In the genomic region with DNA sequence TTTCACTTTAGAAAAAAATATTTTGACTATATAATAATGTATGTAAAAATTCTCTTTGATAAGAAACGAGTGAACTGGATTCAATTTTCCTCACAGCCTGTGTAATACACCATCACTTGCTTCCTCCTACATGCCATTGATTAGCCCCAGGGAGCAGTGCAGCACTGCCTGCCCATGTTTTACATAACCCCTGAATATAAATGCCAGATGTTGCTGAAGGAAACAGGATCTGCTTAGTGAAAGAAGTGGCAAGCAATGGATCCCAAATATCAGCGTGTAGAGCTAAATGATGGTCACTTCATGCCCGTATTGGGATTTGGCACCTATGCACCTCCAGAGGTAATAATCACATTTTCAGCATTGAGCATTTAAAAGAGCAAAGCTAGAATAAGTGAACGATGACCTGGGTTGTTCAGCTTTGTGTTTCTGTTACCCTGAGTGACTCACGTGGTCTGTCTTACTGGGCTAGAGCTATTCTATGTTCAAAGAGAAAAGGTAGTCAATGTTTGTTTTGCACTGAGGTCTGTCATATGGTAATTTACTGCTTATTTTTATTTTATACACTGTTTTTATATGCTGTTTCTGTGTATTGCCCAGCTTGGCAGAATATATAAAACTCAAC, we compare ENCODE assay signal across 28 cellular contexts. TPM values are rescaled to one million over a fixed set of nuclear protein-coding genes. Genes with fewer than 3 reads are reported as not detected.
DNase-seq lines count a peak whose midpoint lies in the region; ATAC-seq and TF ChIP-seq lines count a peak whose summit lies in the region.
"Had no signal": no experiment of that assay in that cellular context is flagged by ENCODE, and none has a peak within 500 bp of the region (broad histone marks: within the 10 kb centered on the region; RNA-seq: fewer than 3 reads in every experiment).

Gene AKR1C4 (plus strand): TSS at position 225 of the 622 bp plus-strand sequence. CDS start 31 bp downstream, at position 256.

- peak within 1 kb of the TSS in 3 of 5 donors; percentile 17 to 45 (median 35) for H3K27ac ChIP-seq in stomach
- H3K27ac ChIP-seq: BLaER1, body of pancreas, PC-9, upper lobe of left lung had no signal

- 64 to 70% (median 66%) methylated on average over 5 of the region's 5 CpGs for WGBS in stomach, 5 donors

- ATAC-seq in left colon (peak; percentile 41), HG02798 (IDR thresholded peaks at IDR 0.05; ENCODE audit: poor library complexity, unreplicated experiment) (no peak)
- ATAC-seq: activated CD8-positive, alpha-beta T cell treated with anti-CD3 and anti-CD28 coated beads for 36 hours; HCT116 had no signal

- TF ChIP-seq POLR2A in stomach (IDR thresholded peaks at IDR 0.05): no peak

- DNase-seq in NCI-H146 (lab: John Stamatoyannopoulos, UW) (peak; percentile 40), NCI-H146 treated with DMSO at 0.1 percent for 48 hours (lab: John Stamatoyannopoulos, UW; ENCODE audit: unreplicated experiment) (no peak), SW480 (ENCODE audit: low spot score) (peak; percentile 64), left colon (no peak), stomach (no peak), GM13977 (ENCODE audit: low spot score) (no peak)
- no peak for DNase-seq in stimulated activated CD4-positive, alpha-beta T cell treated with anti-CD3 and anti-CD28 coated beads, Interleukin-15, amount 100 ng/mL, for 24 hours
- DNase-seq: activated CD4-positive, CD25-positive, alpha-beta regulatory T cell treated with anti-CD3 and anti-CD28 coated beads, Interleukin-2, amount 50 U/mL, for 72 hours; activated CD8-positive, alpha-beta T cell treated with anti-CD3 and anti-CD28 coated beads for 36 hours; activated effector memory CD4-positive, alpha-beta T cell treated with anti-CD3 and anti-CD28 coated beads, Interleukin-2, amount 50 U/mL, for 16 hours; body of pancreas; effector memory CD4-positive, alpha-beta T cell; IMR-90; NCI-H1092; NCI-H2029; NCI-H226; NCI-H82; PC-9; SIG-M5; stimulated activated CD4-positive, alpha-beta T cell treated with anti-CD3 and anti-CD28 coated beads, Interleukin-1b, Interleukin-23, amount 100 ng/mL, for 48 hours; T-helper 1 cell; upper lobe of left lung had no signal

- peaks cover 0 to 3% (median 0%) of the 10 kb centered on the region in 4 donors for H3K4me1 ChIP-seq in stomach
- H3K4me1 ChIP-seq: BLaER1, upper lobe of left lung had no signal

- in situ Hi-C loops in GM13977 (cut with MboI; ENCODE audit: low pct_unique_long_range_greater_than_20kb, low sequenced_read_pairs, unreplicated experiment): no loop called here

- no peak within 1 kb of the TSS for H3K4me3 ChIP-seq in stomach
- H3K4me3 ChIP-seq: BLaER1, body of pancreas, lung, PC-9, upper lobe of left lung had no signal

- no peaks in the 10 kb centered on the region for H3K27me3 ChIP-seq in stomach
- H3K27me3 ChIP-seq: BLaER1, body of pancreas, upper lobe of left lung had no signal

- peaks cover 0 to 5% (median 2%) of the 10 kb centered on the region in 4 donors for H3K9me3 ChIP-seq in stomach
- H3K9me3 ChIP-seq: BLaER1, body of pancreas, upper lobe of left lung had no signal

- no peak for TF ChIP-seq EP300 in stomach (IDR thresholded peaks at IDR 0.05)

- intact Hi-C loops in left colon (cut with DNase I, micrococcal nuclease): no loop called here
- intact Hi-C loops in stomach (cut with DNase I; ENCODE audit: low total_unique reads): no loop called here

- H3K36me3 ChIP-seq in stomach: no peaks in the 10 kb centered on the region
- H3K36me3 ChIP-seq: BLaER1, upper lobe of left lung had no signal

- TF ChIP-seq CTCF in stomach (IDR thresholded peaks at IDR 0.05) (no peak), GM13977 (IDR thresholded peaks at IDR 0.05; ENCODE audit: extremely low read depth, insufficient read depth, missing control alignments) (no peak)

RNA-seq across cellular contexts. Expression of gene AKR1C4, which starts in this region (rescaled TPM):
- not detected for total RNA-seq in left colon
- total RNA-seq in stomach: not detected
- polyA plus RNA-seq in stomach: not detected
- total RNA-seq: activated CD8-positive, alpha-beta T cell treated with anti-CD3 and anti-CD28 coated beads for 36 hours; IMR-90; lung; PC-9; subcutaneous adipose tissue; upper lobe of left lung had no signal
- polyA plus RNA-seq: esophagus, IMR-90 had no signal

Comparison
In these comparisons a context has a peak if more than half of its experiments do, and no peak if none do; other contexts are left out.
1. DNase-seq: peak in NCI-H146 (single experiment) and SW480 (single experiment); none in NCI-H146 treated with DMSO at 0.1 percent for 48 hours (single experiment), left colon (0 of 2), stomach (single experiment), stimulated activated CD4-positive, alpha-beta T cell treated with anti-CD3 and anti-CD28 coated beads, Interleukin-15, amount 100 ng/mL, for 24 hours (single experiment) and GM13977 (single experiment).
2. Peak in ATAC-seq in left colon; RNA of the gene not detected or under 1 TPM.